1 cellular context compared by ENCODE assay signal in the genomic region with DNA sequence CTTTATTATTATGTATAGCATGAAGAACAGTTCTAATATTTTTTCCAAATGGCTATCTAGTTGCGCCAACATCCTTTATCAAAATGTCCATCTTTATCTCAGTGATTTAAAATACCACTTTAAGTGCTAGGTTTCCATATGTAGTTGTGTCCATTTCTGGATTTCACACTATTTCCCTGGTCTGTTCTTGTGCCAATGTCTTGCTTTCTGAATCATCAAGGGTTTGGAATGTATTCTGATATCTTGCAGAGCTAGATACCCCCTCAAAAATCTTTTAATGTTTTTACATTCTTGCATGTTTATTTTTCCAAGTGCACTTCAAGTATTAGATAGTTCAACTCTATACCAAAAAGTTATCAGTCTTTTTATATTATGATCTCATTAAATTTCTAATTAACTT.
TF ChIP-seq lines count a peak whose summit lies in the region.

No MANE protein-coding gene starts in this region.

TF ChIP-seq in SK-N-SH, 30 proteins besides CTCF, POLR2A, EP300 and RAD21 (continued from another document):
- TF ChIP-seq CHD2 (IDR thresholded peaks at IDR 0.05; ENCODE audit: low read length, partially characterized antibody), result no peak
- TF ChIP-seq, protein P1, sequence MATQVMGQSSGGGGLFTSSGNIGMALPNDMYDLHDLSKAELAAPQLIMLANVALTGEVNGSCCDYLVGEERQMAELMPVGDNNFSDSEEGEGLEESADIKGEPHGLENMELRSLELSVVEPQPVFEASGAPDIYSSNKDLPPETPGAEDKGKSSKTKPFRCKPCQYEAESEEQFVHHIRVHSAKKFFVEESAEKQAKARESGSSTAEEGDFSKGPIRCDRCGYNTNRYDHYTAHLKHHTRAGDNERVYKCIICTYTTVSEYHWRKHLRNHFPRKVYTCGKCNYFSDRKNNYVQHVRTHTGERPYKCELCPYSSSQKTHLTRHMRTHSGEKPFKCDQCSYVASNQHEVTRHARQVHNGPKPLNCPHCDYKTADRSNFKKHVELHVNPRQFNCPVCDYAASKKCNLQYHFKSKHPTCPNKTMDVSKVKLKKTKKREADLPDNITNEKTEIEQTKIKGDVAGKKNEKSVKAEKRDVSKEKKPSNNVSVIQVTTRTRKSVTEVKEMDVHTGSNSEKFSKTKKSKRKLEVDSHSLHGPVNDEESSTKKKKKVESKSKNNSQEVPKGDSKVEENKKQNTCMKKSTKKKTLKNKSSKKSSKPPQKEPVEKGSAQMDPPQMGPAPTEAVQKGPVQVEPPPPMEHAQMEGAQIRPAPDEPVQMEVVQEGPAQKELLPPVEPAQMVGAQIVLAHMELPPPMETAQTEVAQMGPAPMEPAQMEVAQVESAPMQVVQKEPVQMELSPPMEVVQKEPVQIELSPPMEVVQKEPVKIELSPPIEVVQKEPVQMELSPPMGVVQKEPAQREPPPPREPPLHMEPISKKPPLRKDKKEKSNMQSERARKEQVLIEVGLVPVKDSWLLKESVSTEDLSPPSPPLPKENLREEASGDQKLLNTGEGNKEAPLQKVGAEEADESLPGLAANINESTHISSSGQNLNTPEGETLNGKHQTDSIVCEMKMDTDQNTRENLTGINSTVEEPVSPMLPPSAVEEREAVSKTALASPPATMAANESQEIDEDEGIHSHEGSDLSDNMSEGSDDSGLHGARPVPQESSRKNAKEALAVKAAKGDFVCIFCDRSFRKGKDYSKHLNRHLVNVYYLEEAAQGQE (IDR thresholded peaks at IDR 0.05; ENCODE audit: low read depth, low read length), result no peak
- TF ChIP-seq ELF1 (IDR thresholded peaks at IDR 0.05), result no peak
- TF ChIP-seq FOXM1 (IDR thresholded peaks at IDR 0.05; ENCODE audit: low read depth), result no peak
- TF ChIP-seq NFIC (IDR thresholded peaks at IDR 0.05; ENCODE audit: borderline replicate concordance), result peak; percentile 49; the same call in 1 of the 2 replicates
- TF ChIP-seq TEAD4 (IDR thresholded peaks at IDR 0.05; ENCODE audit: borderline replicate concordance, insufficient read depth), result no peak
- TF ChIP-seq, protein P2, sequence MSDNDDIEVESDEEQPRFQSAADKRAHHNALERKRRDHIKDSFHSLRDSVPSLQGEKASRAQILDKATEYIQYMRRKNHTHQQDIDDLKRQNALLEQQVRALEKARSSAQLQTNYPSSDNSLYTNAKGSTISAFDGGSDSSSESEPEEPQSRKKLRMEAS (IDR thresholded peaks at IDR 0.05; ENCODE audit: low read depth), result no peak
- TF ChIP-seq FOXJ3 (CRISPR knock-in tag; IDR thresholded peaks at IDR 0.05), result no peak
- TF ChIP-seq TAF1 (IDR thresholded peaks at IDR 0.05; ENCODE audit: borderline replicate concordance, low read depth, low read length), result no peak
- no peak for TF ChIP-seq RFX5 (IDR thresholded peaks at IDR 0.05; ENCODE audit: low read length)
- TF ChIP-seq, protein P3, sequence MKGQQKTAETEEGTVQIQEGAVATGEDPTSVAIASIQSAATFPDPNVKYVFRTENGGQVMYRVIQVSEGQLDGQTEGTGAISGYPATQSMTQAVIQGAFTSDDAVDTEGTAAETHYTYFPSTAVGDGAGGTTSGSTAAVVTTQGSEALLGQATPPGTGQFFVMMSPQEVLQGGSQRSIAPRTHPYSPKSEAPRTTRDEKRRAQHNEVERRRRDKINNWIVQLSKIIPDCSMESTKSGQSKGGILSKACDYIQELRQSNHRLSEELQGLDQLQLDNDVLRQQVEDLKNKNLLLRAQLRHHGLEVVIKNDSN (IDR thresholded peaks at IDR 0.05; ENCODE audit: borderline replicate concordance, low read depth), result no peak
- no peak for TF ChIP-seq RXRA (IDR thresholded peaks at IDR 0.05; ENCODE audit: borderline replicate concordance, low read depth)
- TF ChIP-seq, protein P4, sequence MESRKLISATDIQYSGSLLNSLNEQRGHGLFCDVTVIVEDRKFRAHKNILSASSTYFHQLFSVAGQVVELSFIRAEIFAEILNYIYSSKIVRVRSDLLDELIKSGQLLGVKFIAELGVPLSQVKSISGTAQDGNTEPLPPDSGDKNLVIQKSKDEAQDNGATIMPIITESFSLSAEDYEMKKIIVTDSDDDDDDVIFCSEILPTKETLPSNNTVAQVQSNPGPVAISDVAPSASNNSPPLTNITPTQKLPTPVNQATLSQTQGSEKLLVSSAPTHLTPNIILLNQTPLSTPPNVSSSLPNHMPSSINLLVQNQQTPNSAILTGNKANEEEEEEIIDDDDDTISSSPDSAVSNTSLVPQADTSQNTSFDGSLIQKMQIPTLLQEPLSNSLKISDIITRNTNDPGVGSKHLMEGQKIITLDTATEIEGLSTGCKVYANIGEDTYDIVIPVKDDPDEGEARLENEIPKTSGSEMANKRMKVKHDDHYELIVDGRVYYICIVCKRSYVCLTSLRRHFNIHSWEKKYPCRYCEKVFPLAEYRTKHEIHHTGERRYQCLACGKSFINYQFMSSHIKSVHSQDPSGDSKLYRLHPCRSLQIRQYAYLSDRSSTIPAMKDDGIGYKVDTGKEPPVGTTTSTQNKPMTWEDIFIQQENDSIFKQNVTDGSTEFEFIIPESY (IDR thresholded peaks at IDR 0.05; ENCODE audit: borderline replicate concordance, low read depth), result no peak
- no peak for TF ChIP-seq EZH2phosphoT487 (IDR thresholded peaks at IDR 0.05; ENCODE audit: borderline replicate concordance, low read depth)
- TF ChIP-seq GABPA (IDR thresholded peaks at IDR 0.05; ENCODE audit: low read depth), result no peak
- TF ChIP-seq POLR2AphosphoS5 (IDR thresholded peaks at IDR 0.05; ENCODE audit: low read depth, low read length), result no peak
- TF ChIP-seq RCOR1 (IDR thresholded peaks at IDR 0.05; ENCODE audit: low read length), result no peak
- TF ChIP-seq YY1 (IDR thresholded peaks at IDR 0.05; ENCODE audit: low read depth), result no peak
- TF ChIP-seq FOSL2 (IDR thresholded peaks at IDR 0.05; ENCODE audit: borderline replicate concordance, low read depth), result peak; percentile 44; the same call in 1 of the 2 replicates
- TF ChIP-seq NRF1 (IDR thresholded peaks at IDR 0.05; ENCODE audit: low read depth, low read length), result no peak
- TF ChIP-seq GATA2 (CRISPR knock-in tag; IDR thresholded peaks at IDR 0.05), result no peak
- no peak for TF ChIP-seq SMC3 (IDR thresholded peaks at IDR 0.05; ENCODE audit: low read depth, low read length)
- peak; percentile 63 for TF ChIP-seq JUND (IDR thresholded peaks at IDR 0.05)
- TF ChIP-seq, protein P5, sequence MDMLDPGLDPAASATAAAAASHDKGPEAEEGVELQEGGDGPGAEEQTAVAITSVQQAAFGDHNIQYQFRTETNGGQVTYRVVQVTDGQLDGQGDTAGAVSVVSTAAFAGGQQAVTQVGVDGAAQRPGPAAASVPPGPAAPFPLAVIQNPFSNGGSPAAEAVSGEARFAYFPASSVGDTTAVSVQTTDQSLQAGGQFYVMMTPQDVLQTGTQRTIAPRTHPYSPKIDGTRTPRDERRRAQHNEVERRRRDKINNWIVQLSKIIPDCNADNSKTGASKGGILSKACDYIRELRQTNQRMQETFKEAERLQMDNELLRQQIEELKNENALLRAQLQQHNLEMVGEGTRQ (IDR thresholded peaks at IDR 0.05; ENCODE audit: borderline replicate concordance, low read depth, low read length), result no peak
